In the genomic region with DNA sequence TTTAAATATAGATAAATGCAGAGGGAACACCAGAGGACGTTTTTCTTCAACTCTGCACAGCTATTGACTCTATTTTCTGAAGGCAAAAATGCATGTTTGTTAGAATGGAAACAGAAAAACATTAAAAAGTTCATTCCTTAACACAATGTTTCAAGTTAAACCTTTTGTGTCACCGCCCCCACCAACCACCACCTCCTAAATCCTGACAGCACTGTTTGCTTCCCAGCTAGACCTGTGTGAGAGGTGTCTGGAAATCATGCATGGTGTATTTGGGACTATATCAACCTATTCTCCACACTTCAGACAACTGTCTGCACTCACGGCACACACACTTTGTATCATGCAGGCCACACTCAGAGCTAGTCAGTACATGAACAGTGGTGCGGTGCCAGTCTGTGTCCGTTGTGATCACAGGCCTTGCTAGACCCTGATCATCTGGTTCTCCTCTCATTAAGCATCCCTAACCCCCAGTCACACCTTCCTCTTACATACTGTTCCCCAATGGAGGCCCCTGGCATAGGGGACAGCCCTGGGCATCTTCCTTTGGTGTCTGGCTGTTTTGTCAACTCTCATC, we compare ENCODE assay signal across 20 cellular contexts.
DNase-seq lines count a peak whose midpoint lies in the region; ATAC-seq, FAIRE-seq and TF ChIP-seq lines count a peak whose summit lies in the region.
"Had no signal": no experiment of that assay in that cellular context is flagged by ENCODE, and none has a peak within 500 bp of the region (broad histone marks: within the 10 kb centered on the region; RNA-seq: fewer than 3 reads in every experiment).

No MANE protein-coding gene starts in this region.

- intact Hi-C loops in CD4-positive, alpha-beta T cell (cut with DNase I, micrococcal nuclease) = no loop called here
- intact Hi-C loops in Calu3 (cut with micrococcal nuclease; ENCODE audit: unreplicated experiment) = no loop called here

- no peak for FAIRE-seq in urothelium cell line (lab: Jason Lieb, UNC)
- FAIRE-seq: GM19239, RCC 7860 had no signal

- no peak overlapping the region for H3K4me2 ChIP-seq in DND-41 (ENCODE audit: insufficient read depth, low read length)
- H3K4me2 ChIP-seq: GM23338, KMS-11, SK-N-SH had no signal

- H4K20me1 ChIP-seq in DND-41 (ENCODE audit: insufficient read depth, low read length) = no peaks in the 10 kb centered on the region

- H3K27me3 Mint-ChIP-seq in CD4-positive, alpha-beta T cell = no peaks in the 10 kb centered on the region
- H3K27me3 Mint-ChIP-seq in nephron progenitor cell (ENCODE audit: low read depth, poor library complexity) (peaks cover 4% of the 10 kb centered on the region), Calu3 (ENCODE audit: unreplicated experiment) (no peaks in the 10 kb centered on the region)

- no peak for DNase-seq in CD4-positive, alpha-beta T cell
- no peak for DNase-seq in DND-41
- DNase-seq in caudate nucleus (lab: John Stamatoyannopoulos, UW) = peak in 11 of 61 donors; percentile 2 to 73 (median 23)
- DNase-seq in nephron progenitor cell = no peak
- no peak for DNase-seq in Calu3
- DNase-seq in urothelium cell line (ENCODE audit: low spot score) = no peak
- DNase-seq: C1 segment of cervical spinal cord; GDM1; MV-4-11; NCI-H1694 treated with DMSO at 0.1 percent for 48 hours; NCI-H748 treated with DMSO at 0.1 percent for 48 hours; NK-92 treated with Interleukin-12 subunit alpha and Interleukin-12 subunit beta, amount 100 ng/mL, for 24 hours; SHP77; SK-N-SH had no signal

- no peaks in the 10 kb centered on the region for H3K9me3 ChIP-seq in CD4-positive, alpha-beta T cell (ENCODE audit: control insufficient read depth, low read length)
- H3K9me3 ChIP-seq in DND-41 (ENCODE audit: insufficient read depth, low read length, severe bottlenecking) = no peaks in the 10 kb centered on the region
- H3K9me3 ChIP-seq: SK-N-SH had no signal

- no peak for TF ChIP-seq CTCF in CD4-positive, alpha-beta T cell (IDR thresholded peaks at IDR 0.05)
- TF ChIP-seq CTCF in DND-41 (IDR thresholded peaks at IDR 0.05; ENCODE audit: borderline replicate concordance, extremely low read depth, low read length, poor library complexity, severe bottlenecking) (no peak), nephron progenitor cell (IDR thresholded peaks at IDR 0.05) (no peak), Calu3 (IDR thresholded peaks at IDR 0.05; ENCODE audit: unreplicated experiment) (no peak)

- H3K4me1 ChIP-seq in DND-41 (ENCODE audit: insufficient read depth, low read length) = no peaks in the 10 kb centered on the region

- POLR2A ChIA-PET in CD4-positive, alpha-beta T cell (lab: Charles Lee) = no interaction called here

- no peak overlapping the region for H3K9ac ChIP-seq in DND-41 (ENCODE audit: low read depth, low read length)
- H3K9ac ChIP-seq: KMS-11, SK-N-SH had no signal

- peaks cover 20% of the 10 kb centered on the region for H3K4me1 Mint-ChIP-seq in CD4-positive, alpha-beta T cell (ENCODE audit: low read depth)
- H3K4me1 Mint-ChIP-seq in nephron progenitor cell (peaks cover 7% of the 10 kb centered on the region), Calu3 (ENCODE audit: low read depth, unreplicated experiment) (no peaks in the 10 kb centered on the region)

- peaks cover 27% of the 10 kb centered on the region; the same call in 1 of the 2 replicates for H3K36me3 ChIP-seq in DND-41 (ENCODE audit: insufficient read depth, low read length)

- H3K4me3 ChIP-seq in DND-41 (ENCODE audit: low read depth in 1 of 2, low read length in 2 of 2) = no peak overlapping the region
- H3K4me3 ChIP-seq: GM23338 had no signal

- H3K27me3 ChIP-seq in CD4-positive, alpha-beta T cell (ENCODE audit: control insufficient read depth, insufficient read depth, low read length) = no peaks in the 10 kb centered on the region
- H3K27me3 ChIP-seq in DND-41 (ENCODE audit: insufficient read depth, low read length, poor library complexity) = no peaks in the 10 kb centered on the region

- no peak for ATAC-seq in CD4-positive, alpha-beta T cell (ENCODE audit: poor library complexity)
- 0 out of 3 replicates have a peak, but pooled peaks have one; percentile 13 for ATAC-seq in DND-41 (ENCODE audit: insufficient read depth, low read depth)
- no peak for ATAC-seq in GM19351 (IDR thresholded peaks at IDR 0.05; ENCODE audit: unreplicated experiment)
- ATAC-seq: GM23338, HCT116 had no signal

- CTCF ChIA-PET in CD4-positive, alpha-beta T cell (lab: Charles Lee) = no interaction called here
- CTCF ChIA-PET in Calu3 (lab: Charles Lee) = no interaction called here

- H3K79me2 ChIP-seq in DND-41 (ENCODE audit: insufficient read depth, low read length) = no peaks in the 10 kb centered on the region

- H3K27ac Mint-ChIP-seq in CD4-positive, alpha-beta T cell = peak overlapping the region; percentile 43
- H3K27ac Mint-ChIP-seq in nephron progenitor cell = peak overlapping the region; percentile 55
- H3K27ac Mint-ChIP-seq in Calu3 (ENCODE audit: unreplicated experiment) = no peak overlapping the region
- H3K27ac Mint-ChIP-seq: GM23338 had no signal

- no peak overlapping the region for H2AFZ ChIP-seq in DND-41 (ENCODE audit: low read depth, low read length)
- H2AFZ ChIP-seq: GM23338 had no signal

- BruUV-seq in Calu3 (replicated peaks; lab: Mats Ljungman, UMichigan) = no TSS peak

- H3K9me3 Mint-ChIP-seq in CD4-positive, alpha-beta T cell = no peaks in the 10 kb centered on the region
- H3K9me3 Mint-ChIP-seq in nephron progenitor cell (no peaks in the 10 kb centered on the region), Calu3 (ENCODE audit: low read depth, unreplicated experiment) (no peaks in the 10 kb centered on the region)
- H3K9me3 Mint-ChIP-seq: GM23338 had no signal

- H3K4me3 Mint-ChIP-seq in CD4-positive, alpha-beta T cell = no peak overlapping the region
- H3K4me3 Mint-ChIP-seq in nephron progenitor cell = no peak overlapping the region
- H3K4me3 Mint-ChIP-seq in Calu3 (ENCODE audit: low read depth, unreplicated experiment) = no peak overlapping the region
- H3K4me3 Mint-ChIP-seq: GM23338 had no signal

- H3K27ac ChIP-seq in CD4-positive, alpha-beta T cell (ENCODE audit: low read depth, low read length) = no peak overlapping the region
- H3K27ac ChIP-seq in DND-41 (ENCODE audit: low read length) (no peak overlapping the region), caudate nucleus (ENCODE audit: low read depth, low read length) (peak overlapping the region; percentile 23)
- H3K27ac ChIP-seq: KMS-11 had no signal

- H3K36me3 Mint-ChIP-seq in CD4-positive, alpha-beta T cell (ENCODE audit: low read depth) = peaks cover 69% of the 10 kb centered on the region
- peaks cover 23% of the 10 kb centered on the region for H3K36me3 Mint-ChIP-seq in nephron progenitor cell (ENCODE audit: low read depth)
- H3K36me3 Mint-ChIP-seq in Calu3 (ENCODE audit: insufficient read depth, unreplicated experiment) = peaks cover 20% of the 10 kb centered on the region
